10 cellular contexts compared by ENCODE assay signal in genomic region chr10:79502561-79503309, GRCh38. TPM values are rescaled to one million over a fixed set of nuclear protein-coding genes. Genes with fewer than 3 reads are reported as not detected.
DNase-seq lines count a peak whose midpoint lies in the region; ATAC-seq, FAIRE-seq and TF ChIP-seq lines count a peak whose summit lies in the region.
"Had no signal": no experiment of that assay in that cellular context is flagged by ENCODE, and none has a peak within 500 bp of the region (broad histone marks: within the 10 kb centered on the region; RNA-seq: fewer than 3 reads in every experiment).

No MANE protein-coding gene starts in this region.

- no peaks in the 10 kb centered on the region for H3K9me3 Mint-ChIP-seq in activated T-cell treated with anti-CD3 and anti-CD28 coated beads, Interleukin-2, amount 50 U/mL, for 72 hours
- no peaks in the 10 kb centered on the region for H3K9me3 Mint-ChIP-seq in activated CD4-positive, alpha-beta memory T cell treated with anti-CD3 and anti-CD28 coated beads for 36 hours

- intact Hi-C loops in pancreas (cut with DNase I), result no loop called here
- intact Hi-C loops in activated CD4-positive, alpha-beta memory T cell treated with anti-CD3 and anti-CD28 coated beads for 36 hours (cut with micrococcal nuclease), result no loop called here

- peaks cover 28% of the 10 kb centered on the region for H3K27me3 Mint-ChIP-seq in activated T-cell treated with anti-CD3 and anti-CD28 coated beads, Interleukin-2, amount 50 U/mL, for 72 hours (ENCODE audit: low read depth)
- H3K27me3 Mint-ChIP-seq in activated CD4-positive, alpha-beta memory T cell treated with anti-CD3 and anti-CD28 coated beads for 36 hours, result peaks cover 12% of the 10 kb centered on the region

- CTCF ChIA-PET in activated CD4-positive, alpha-beta memory T cell treated with anti-CD3 and anti-CD28 coated beads for 36 hours (lab: Charles Lee), result interaction anchor here (0.7 kb wide), 1 partner anchor 128 kb away, joined by 4 read pairs; no protein-coding TSS in a partner anchor

- no peak overlapping the region for H3K4me3 ChIP-seq in pancreas

- POLR2A ChIA-PET in activated CD4-positive, alpha-beta memory T cell treated with anti-CD3 and anti-CD28 coated beads for 36 hours (lab: Charles Lee), result no interaction called here

- no peaks in the 10 kb centered on the region for H3K36me3 Mint-ChIP-seq in activated T-cell treated with anti-CD3 and anti-CD28 coated beads, Interleukin-2, amount 50 U/mL, for 72 hours (ENCODE audit: insufficient read depth in 2 of 2)
- no peaks in the 10 kb centered on the region for H3K36me3 Mint-ChIP-seq in activated CD4-positive, alpha-beta memory T cell treated with anti-CD3 and anti-CD28 coated beads for 36 hours

- H3K4me1 Mint-ChIP-seq in activated T-cell treated with anti-CD3 and anti-CD28 coated beads, Interleukin-2, amount 50 U/mL, for 72 hours (ENCODE audit: low read depth), result no peaks in the 10 kb centered on the region
- no peaks in the 10 kb centered on the region for H3K4me1 Mint-ChIP-seq in activated CD4-positive, alpha-beta memory T cell treated with anti-CD3 and anti-CD28 coated beads for 36 hours (ENCODE audit: low read depth)

- H3K27me3 ChIP-seq in pancreas, result no peaks in the 10 kb centered on the region

- TF ChIP-seq CTCF in pancreas (IDR thresholded peaks at IDR 0.05), result peak in 2 of 4 donors; percentile 6 to 13

- no peaks in the 10 kb centered on the region for H3K36me3 ChIP-seq in pancreas

- no peaks in the 10 kb centered on the region for H3K4me1 ChIP-seq in pancreas

- DNase-seq in EH (ENCODE audit: low read depth) (peak; percentile 40), NCI-H146 (lab: John Stamatoyannopoulos, UW) (peak; percentile 69), pancreas (peak in 2 of 6 donors; percentile 19 to 61), RKO (ENCODE audit: low spot score) (no peak)
- DNase-seq in activated T-cell treated with anti-CD3 and anti-CD28 coated beads, Interleukin-2, amount 50 U/mL, for 72 hours, result no peak
- DNase-seq in activated CD4-positive, alpha-beta memory T cell treated with anti-CD3 and anti-CD28 coated beads for 36 hours, result no peak

- no peaks in the 10 kb centered on the region for H3K9me3 ChIP-seq in pancreas

- H3K27ac Mint-ChIP-seq in activated T-cell treated with anti-CD3 and anti-CD28 coated beads, Interleukin-2, amount 50 U/mL, for 72 hours, result no peak overlapping the region
- H3K27ac Mint-ChIP-seq in activated CD4-positive, alpha-beta memory T cell treated with anti-CD3 and anti-CD28 coated beads for 36 hours, result no peak overlapping the region

- FAIRE-seq in pancreas (lab: Jason Lieb, UNC), result no peak

- H3K27ac ChIP-seq in pancreas, result no peak overlapping the region

- peak; percentile 41 for ATAC-seq in esophagus mucosa
- peak in 3 of 4 donors; percentile 71 to 85 (median 77) for ATAC-seq in pancreas
- ATAC-seq in activated T-cell treated with anti-CD3 and anti-CD28 coated beads, Interleukin-2, amount 50 U/mL, for 72 hours (replicated peaks in 1 of 2), result no peak
- no peak for ATAC-seq in GM21360 (IDR thresholded peaks at IDR 0.05; ENCODE audit: unreplicated experiment)

- no peak overlapping the region for H3K4me3 Mint-ChIP-seq in activated T-cell treated with anti-CD3 and anti-CD28 coated beads, Interleukin-2, amount 50 U/mL, for 72 hours
- no peak overlapping the region for H3K4me3 Mint-ChIP-seq in activated CD4-positive, alpha-beta memory T cell treated with anti-CD3 and anti-CD28 coated beads for 36 hours

- 40 to 41% methylated on average over 7 of the region's 7 CpGs for WGBS in pancreas, 2 donors

RNA-seq across cellular contexts. Expression of gene EIF5AL1, which starts 9.6 kb away (rescaled TPM):
- total RNA-seq in esophagus mucosa, result 1.7 TPM
- total RNA-seq in pancreas, result under 1 TPM in 5 of 6 donors, not detected in 1; 0.05 to 0.44 (median 0.35) TPM
- polyA plus RNA-seq in pancreas, result under 1 TPM; 0.11 to 0.33 TPM
- total RNA-seq in activated T-cell treated with anti-CD3 and anti-CD28 coated beads, Interleukin-2, amount 50 U/mL, for 72 hours, result under 1 TPM; 0.07 to 0.10 TPM
- 1 to 10 TPM; 2.4 to 3.2 TPM for total RNA-seq in activated CD4-positive, alpha-beta memory T cell treated with anti-CD3 and anti-CD28 coated beads for 36 hours

RNA-seq across cellular contexts. Expression of gene ZCCHC24, which starts 57.3 kb away (rescaled TPM):
- total RNA-seq in esophagus mucosa (3.3 TPM), pancreas (10 to 100 TPM in 1 of 6 donors, 1 to 10 TPM in 5; 3.5 to 13.2 (median 6.9) TPM)
- 10 to 100 TPM in 1 of 2 donors, 1 to 10 TPM in 1; 6.6 to 10.4 TPM for polyA plus RNA-seq in pancreas
- 1 to 10 TPM; 1.1 to 1.7 TPM for total RNA-seq in activated T-cell treated with anti-CD3 and anti-CD28 coated beads, Interleukin-2, amount 50 U/mL, for 72 hours
- under 1 TPM; 0.77 to 1.00 TPM for total RNA-seq in activated CD4-positive, alpha-beta memory T cell treated with anti-CD3 and anti-CD28 coated beads for 36 hours

RNA-seq across cellular contexts. Expression of gene SFTPA2, which starts 57.5 kb away (rescaled TPM):
- 0.32 TPM for total RNA-seq in esophagus mucosa
- total RNA-seq in pancreas, result 10 to 100 TPM in 1 of 6 donors, 1 to 10 TPM in 3, under 1 TPM in 2; 0.52 to 11.6 (median 1.6) TPM
- 1 to 10 TPM; 1.1 to 2.0 TPM for polyA plus RNA-seq in pancreas
- not detected for total RNA-seq in activated T-cell treated with anti-CD3 and anti-CD28 coated beads, Interleukin-2, amount 50 U/mL, for 72 hours
- total RNA-seq in activated CD4-positive, alpha-beta memory T cell treated with anti-CD3 and anti-CD28 coated beads for 36 hours, result not detected
- total RNA-seq: activated CD8-positive, alpha-beta memory T cell treated with anti-CD3 and anti-CD28 coated beads for 36 hours; fibroblast of lung had no signal
- polyA plus RNA-seq: fibroblast of lung had no signal

Comparison
In these comparisons a context has a peak if more than half of its experiments do, and no peak if none do; other contexts are left out.
1. DNase-seq: peak in EH (single experiment) and NCI-H146 (single experiment); none in RKO (single experiment), activated T-cell treated with anti-CD3 and anti-CD28 coated beads, Interleukin-2, amount 50 U/mL, for 72 hours (0 of 2) and activated CD4-positive, alpha-beta memory T cell treated with anti-CD3 and anti-CD28 coated beads for 36 hours (single experiment).
2. ATAC-seq: peak in esophagus mucosa (single experiment) and pancreas (3 of 4); none in activated T-cell treated with anti-CD3 and anti-CD28 coated beads, Interleukin-2, amount 50 U/mL, for 72 hours (0 of 2) and GM21360 (single experiment).